In genomic region chr1:155061381-155062150, GRCh38 we compare ENCODE assay signal across 9 cellular contexts. TPM values are rescaled to one million over a fixed set of nuclear protein-coding genes. Genes with fewer than 3 reads are reported as not detected.
DNase-seq lines count a peak whose midpoint lies in the region; ATAC-seq, FAIRE-seq and TF ChIP-seq lines count a peak whose summit lies in the region.
"Had no signal": no experiment of that assay in that cellular context is flagged by ENCODE, and none has a peak within 500 bp of the region (broad histone marks: within the 10 kb centered on the region; RNA-seq: fewer than 3 reads in every experiment).

No MANE protein-coding gene starts in this region.

- H3K4me1 ChIP-seq in GM12878 (ENCODE audit: control insufficient read depth, insufficient read depth, low read length) (peaks cover 16% of the 10 kb centered on the region), iPS-20b (ENCODE audit: insufficient read depth, low read length) (peaks cover 9% of the 10 kb centered on the region; the same call in 1 of the 2 replicates)

- peak; percentile 99 to 100 (median 99); a peak in 5 of 6 replicates for TF ChIP-seq CTCF in GM12878 (IDR thresholded peaks at IDR 0.05 in 2 of 3, conservative IDR thresholded peaks at IDR 0.05 in 1 of 3; ENCODE audit: control insufficient read depth in 2 of 3, extremely low read depth in 1 of 3, insufficient read depth in 1 of 3, low read depth in 3 of 3, low read length in 3 of 3)

- no peaks in the 10 kb centered on the region for H3K79me2 ChIP-seq in GM12878 (ENCODE audit: control insufficient read depth, insufficient read depth, low read length)

- peak; percentile 45 for ATAC-seq in HG02885 (IDR thresholded peaks at IDR 0.05; ENCODE audit: poor library complexity, unreplicated experiment)
- peak; percentile 71 for ATAC-seq in GM12878
- no peak for ATAC-seq in GM21737 (IDR thresholded peaks at IDR 0.05; ENCODE audit: unreplicated experiment)

- H3K4me3 ChIP-seq in GM12878 = no peak overlapping the region; the same call in 1 of the 2 replicates
- peak overlapping the region; percentile 87; the same call in 1 of the 2 replicates for H3K4me3 ChIP-seq in iPS-20b (ENCODE audit: low read length)

- BruUV-seq in GM12878 (replicated peaks; lab: Mats Ljungman, UMichigan) = no TSS peak

- H3K36me3 ChIP-seq in GM12878 (ENCODE audit: control insufficient read depth in 2 of 2, insufficient read depth in 2 of 2, low read length in 1 of 2) (no peaks in the 10 kb centered on the region), iPS-20b (ENCODE audit: insufficient read depth, low read depth, low read length) (peaks cover 13% of the 10 kb centered on the region; the same call in 1 of the 2 replicates)

- H3K9me3 ChIP-seq in GM12878 (replicated peaks; ENCODE audit: control insufficient read depth, insufficient read depth, low read length) = no peaks in the 10 kb centered on the region
- no peaks in the 10 kb centered on the region for H3K9me3 ChIP-seq in iPS-20b (ENCODE audit: insufficient read depth, low read depth, low read length)

- H4K20me1 ChIP-seq in GM12878 (ENCODE audit: control insufficient read depth, insufficient read depth) = no peaks in the 10 kb centered on the region

- peak; percentile 99 for FAIRE-seq in GM12878 (lab: Jason Lieb, UNC)

- H3K9ac ChIP-seq in GM12878 (ENCODE audit: control insufficient read depth, insufficient read depth, low read length) (no peak overlapping the region), iPS-20b (ENCODE audit: low read depth, low read length) (no peak overlapping the region)

- no peak for TF ChIP-seq POLR2A in GM12878 (IDR thresholded peaks at IDR 0.05; ENCODE audit: low read depth, low read length)

- SMC1A ChIA-PET in GM12878 (lab: Charles Lee; ENCODE audit: uncharacterized antibody, unreplicated experiment) = interaction anchor here (0.6 to 3.5 kb wide), 22 partner anchors 8 to 502 kb away, joined by 3 to 15 read pairs (median 4); partner anchors contain the start of genes ADAM15, FLAD1 and PBXIP1

- TF ChIP-seq EP300 in GM12878 (IDR thresholded peaks at IDR 0.05; ENCODE audit: borderline replicate concordance in 1 of 2, control insufficient read depth in 1 of 2, low read depth in 2 of 2, low read length in 2 of 2) = no peak

- RAD21 ChIA-PET in GM12878 (lab: Charles Lee; ENCODE audit: unreplicated experiment) = interaction anchor here (0.5 to 2.7 kb wide), 20 partner anchors 10 to 581 kb away, joined by 3 to 22 read pairs (median 4); partner anchors contain the start of genes ADAM15, FLAD1, KRTCAP2 and PBXIP1

- H3K27me3 ChIP-seq in GM12878 (replicated peaks in 1 of 2; ENCODE audit: control insufficient read depth in 2 of 2, insufficient read depth in 2 of 2, low read length in 1 of 2) (no peaks in the 10 kb centered on the region), iPS-20b (ENCODE audit: insufficient read depth, low read length) (peaks cover 12% of the 10 kb centered on the region; the same call in 1 of the 2 replicates)

- POLR2A ChIA-PET in GM12878 (lab: Charles Lee) = interaction anchor here (0.7 to 1.3 kb wide), 3 partner anchors 13 to 125 kb away, joined by 3 read pairs; partner anchors contain the start of gene PMVK

- WGBS in GM12878 (ENCODE audit: insufficient coverage, insufficient replicate concordance, low lambda C conversion rate, missing lambda C conversion rate) = 21% methylated on average over 20 of the region's 21 CpGs

- DNase-seq in EH (ENCODE audit: low read depth) = peak; percentile 78
- DNase-seq in NCI-H2171 (lab: John Stamatoyannopoulos, UW) = peak; percentile 81
- DNase-seq in UCSD-AML1 (lab: John Stamatoyannopoulos, UW; ENCODE audit: unreplicated experiment) = peak; percentile 86
- peak; percentile 96 for DNase-seq in GM12878 (ENCODE audit: low read depth, low spot score)
- peak; percentile 97 for DNase-seq in stimulated activated CD4-positive, alpha-beta T cell treated with anti-CD3 and anti-CD28 coated beads, Interleukin-12 subunit alpha, Interleukin-12 subunit beta, amount 100 ng/mL, for 4 hours

- CTCF ChIA-PET in GM12878 (lab: Yijun Ruan, JAX) = interaction anchor here (0.5 to 15.5 kb wide), 52 partner anchors 9 to 582 kb away, joined by 3 to 195 read pairs (median 4); partner anchors contain the start of genes ADAM15, CKS1B, EFNA3 and FLAD1

- H3K27ac ChIP-seq in GM12878 (ENCODE audit: control insufficient read depth, insufficient read depth) (no peak overlapping the region), iPS-20b (ENCODE audit: low read length) (no peak overlapping the region)

- H3K4me2 ChIP-seq in GM12878 (ENCODE audit: control insufficient read depth, insufficient read depth) = peak overlapping the region; percentile 69

- H2AFZ ChIP-seq in GM12878 (ENCODE audit: control insufficient read depth, low read depth, low read length) = peak overlapping the region; percentile 79

- in situ Hi-C loops in GM12878 (cut with MboI) = loop anchor here (5.0 kb wide), 1 partner anchor 499 kb away; no protein-coding TSS in a partner anchor

- TF ChIP-seq RAD21 in GM12878 (IDR thresholded peaks at IDR 0.05; ENCODE audit: insufficient read depth, low read depth, low read length) = peak; percentile 95

- intact Hi-C loops in GM12878 (cut with micrococcal nuclease; ENCODE audit: unreplicated experiment) = loop anchor here (1.0 to 5.0 kb wide), 6 partner anchors 16 to 503 kb away; partner anchors contain the start of genes CKS1B, SHC1 and UBE2Q1

RNA-seq across cellular contexts. Expression of gene EFNA4, which starts 2.0 kb away (rescaled TPM):
- total RNA-seq in GM12878 (2013; cell fraction: nucleolus; rRNA removed) = 5.7 and 6.7 TPM in 2 replicates
- total RNA-seq in GM12878 (2014; rRNA removed) (8.7 and 14.1 TPM in 2 replicates), GM12878 (2014; rRNA removed; fragmentation: Illumina TruSeq; extraction: Trizol) (3.4 and 4.3 TPM in 2 replicates), GM12878 (2021) (5.3 and 6.3 TPM in 2 replicates)
- 1.9 TPM for polyA plus RNA-seq in GM12878 (2011; ENCODE audit: low read depth)
- polyA plus RNA-seq in GM12878 (2011; rRNA removed) (3.6 and 8.4 TPM in 2 replicates), GM12878 (2014; fragmentation: Illumina TruSeq; extraction: Trizol) (2.4 and 4.9 TPM in 2 replicates), GM12878 (2014; fragmentation: Nextera tagmentation; extraction: Ambion mirVana) (1 to 10 TPM in 1 of 2 experiments, under 1 TPM in 1; 0.52 to 1.3 TPM), GM12878 (2014; rRNA removed) (9.7 and 10.7 TPM in 2 replicates), GM12878 (2016; fragmentation: Nextera tagmentation; extraction: Ambion mirVana) (1 to 10 TPM; 3.4 to 4.7 TPM)
- polyA plus RNA-seq in GM12878 (2011; cell fraction: cytosol; rRNA removed) = 11.2 and 12.9 TPM in 2 replicates
- 6.6 and 8.8 TPM in 2 replicates for polyA plus RNA-seq in GM12878 (2011; cell fraction: nucleus; rRNA removed)
- polyA plus RNA-seq in GM12878 (2012) = 4.7 and 5.6 TPM in 2 replicates
- polyA minus RNA-seq in GM12878 (2011; rRNA and poly(A)+ RNA removed) = 4.8 and 12.7 TPM in 2 replicates
- 4.7 and 5.6 TPM in 2 replicates for polyA minus RNA-seq in GM12878 (2011; cell fraction: cytosol; rRNA and poly(A)+ RNA removed)
- polyA minus RNA-seq in GM12878 (2011; cell fraction: nucleus; rRNA and poly(A)+ RNA removed) = 3.1 and 4.1 TPM in 2 replicates

RNA-seq across cellular contexts. Expression of gene ADAM15, which starts 10.4 kb away (rescaled TPM):
- total RNA-seq in GM12878 (2013; cell fraction: nucleolus; rRNA removed) = 15.4 TPM in 2 replicates
- total RNA-seq in GM12878 (2014; rRNA removed) (21.7 and 28.9 TPM in 2 replicates), GM12878 (2014; rRNA removed; fragmentation: Illumina TruSeq; extraction: Trizol) (10.5 and 13.0 TPM in 2 replicates), GM12878 (2021) (30.0 and 38.8 TPM in 2 replicates)
- 2.3 TPM for polyA plus RNA-seq in GM12878 (2011; ENCODE audit: low read depth)
- polyA plus RNA-seq in GM12878 (2011; rRNA removed) (3.1 and 6.4 TPM in 2 replicates), GM12878 (2014; fragmentation: Illumina TruSeq; extraction: Trizol) (5.7 and 11.3 TPM in 2 replicates), GM12878 (2014; fragmentation: Nextera tagmentation; extraction: Ambion mirVana) (under 1 TPM; 0.29 to 0.79 TPM), GM12878 (2014; rRNA removed) (27.8 and 29.6 TPM in 2 replicates), GM12878 (2016; fragmentation: Nextera tagmentation; extraction: Ambion mirVana) (10 to 100 TPM; 16.4 to 18.7 TPM)
- 7.8 and 11.9 TPM in 2 replicates for polyA plus RNA-seq in GM12878 (2011; cell fraction: cytosol; rRNA removed)
- polyA plus RNA-seq in GM12878 (2011; cell fraction: nucleus; rRNA removed) = 45.5 TPM in 2 replicates
- 6.3 and 9.5 TPM in 2 replicates for polyA plus RNA-seq in GM12878 (2012)
- polyA minus RNA-seq in GM12878 (2011; rRNA and poly(A)+ RNA removed) = 8.7 and 12.4 TPM in 2 replicates
- polyA minus RNA-seq in GM12878 (2011; cell fraction: cytosol; rRNA and poly(A)+ RNA removed) = 12.2 and 13.4 TPM in 2 replicates
- polyA minus RNA-seq in GM12878 (2011; cell fraction: nucleus; rRNA and poly(A)+ RNA removed) = 9.4 and 17.5 TPM in 2 replicates

RNA-seq across cellular contexts. Expression of gene EFNA3, which starts 17.1 kb away (rescaled TPM):
- total RNA-seq in GM12878 (2013; cell fraction: nucleolus; rRNA removed) = 1.8 and 2.1 TPM in 2 replicates
- total RNA-seq in GM12878 (2014; rRNA removed) (1.1 and 1.3 TPM in 2 replicates), GM12878 (2014; rRNA removed; fragmentation: Illumina TruSeq; extraction: Trizol) (0.64 and 0.67 TPM in 2 replicates), GM12878 (2021) (1.2 and 1.5 TPM in 2 replicates)
- 2.6 TPM for polyA plus RNA-seq in GM12878 (2011; ENCODE audit: low read depth)
- polyA plus RNA-seq in GM12878 (2011; rRNA removed) (2.3 and 5.4 TPM in 2 replicates), GM12878 (2014; fragmentation: Illumina TruSeq; extraction: Trizol) (0.55 and 1.00 TPM in 2 replicates), GM12878 (2014; fragmentation: Nextera tagmentation; extraction: Ambion mirVana) (under 1 TPM; 0.08 to 0.26 TPM), GM12878 (2014; rRNA removed) (1.2 and 1.7 TPM in 2 replicates), GM12878 (2016; fragmentation: Nextera tagmentation; extraction: Ambion mirVana) (1 to 10 TPM in 1 of 2 experiments, under 1 TPM in 1; 0.81 to 1.1 TPM)
- polyA plus RNA-seq in GM12878 (2011; cell fraction: cytosol; rRNA removed) = 6.2 and 7.7 TPM in 2 replicates
- 5.1 and 10.8 TPM in 2 replicates for polyA plus RNA-seq in GM12878 (2011; cell fraction: nucleus; rRNA removed)
- 3.4 and 4.9 TPM in 2 replicates for polyA plus RNA-seq in GM12878 (2012)
- 1.8 and 3.9 TPM in 2 replicates for polyA minus RNA-seq in GM12878 (2011; rRNA and poly(A)+ RNA removed)
- 2.9 and 3.6 TPM in 2 replicates for polyA minus RNA-seq in GM12878 (2011; cell fraction: cytosol; rRNA and poly(A)+ RNA removed)
- 2.4 and 3.4 TPM in 2 replicates for polyA minus RNA-seq in GM12878 (2011; cell fraction: nucleus; rRNA and poly(A)+ RNA removed)

RNA-seq across cellular contexts. Expression of gene DCST1, which starts 27.9 kb away (rescaled TPM):
- total RNA-seq in GM12878 (2013; cell fraction: nucleolus; rRNA removed) = not detected in 2 replicates
- total RNA-seq in GM12878 (2014; rRNA removed) = not detected in 2 replicates
- total RNA-seq in GM12878 (2014; rRNA removed; fragmentation: Illumina TruSeq; extraction: Trizol) = not detected in 2 replicates
- not detected in 2 replicates for total RNA-seq in GM12878 (2021)
- polyA plus RNA-seq in GM12878 (2011; ENCODE audit: low read depth) = not detected
- polyA plus RNA-seq in GM12878 (2011; rRNA removed) = not detected in 2 replicates
- polyA plus RNA-seq in GM12878 (2011; cell fraction: cytosol; rRNA removed) = not detected in 2 replicates
- polyA plus RNA-seq in GM12878 (2011; cell fraction: nucleus; rRNA removed) = 0.24 TPM in 1 of 2 replicates, not detected in the other
- polyA plus RNA-seq in GM12878 (2012) = not detected in 2 replicates
- not detected in 2 replicates for polyA plus RNA-seq in GM12878 (2014; fragmentation: Illumina TruSeq; extraction: Trizol)
- polyA plus RNA-seq in GM12878 (2014; fragmentation: Nextera tagmentation; extraction: Ambion mirVana) = not detected
- not detected in 2 replicates for polyA plus RNA-seq in GM12878 (2014; rRNA removed)
- polyA plus RNA-seq in GM12878 (2016; fragmentation: Nextera tagmentation; extraction: Ambion mirVana) = not detected
- polyA minus RNA-seq in GM12878 (2011; rRNA and poly(A)+ RNA removed) = not detected in 2 replicates
- polyA minus RNA-seq in GM12878 (2011; cell fraction: cytosol; rRNA and poly(A)+ RNA removed) = not detected in 2 replicates
- not detected in 2 replicates for polyA minus RNA-seq in GM12878 (2011; cell fraction: nucleus; rRNA and poly(A)+ RNA removed)
- total RNA-seq: glomerular endothelial cell had no signal

RNA-seq across cellular contexts. Expression of gene DCST2, which starts 28.0 kb away (rescaled TPM):
- total RNA-seq in GM12878 (2013; cell fraction: nucleolus; rRNA removed) = 0.37 and 0.38 TPM in 2 replicates
- total RNA-seq in GM12878 (2014; rRNA removed) (not detected in 2 replicates), GM12878 (2014; rRNA removed; fragmentation: Illumina TruSeq; extraction: Trizol) (not detected in 2 replicates), GM12878 (2021) (0.36 TPM in 1 of 2 replicates, not detected in the other)
- not detected for polyA plus RNA-seq in GM12878 (2011; ENCODE audit: low read depth)
- polyA plus RNA-seq in GM12878 (2011; rRNA removed) (0.10 and 0.41 TPM in 2 replicates), GM12878 (2014; fragmentation: Illumina TruSeq; extraction: Trizol) (not detected in 2 replicates), GM12878 (2014; fragmentation: Nextera tagmentation; extraction: Ambion mirVana) (not detected), GM12878 (2014; rRNA removed) (0.11 and 0.33 TPM in 2 replicates), GM12878 (2016; fragmentation: Nextera tagmentation; extraction: Ambion mirVana) (not detected)
- polyA plus RNA-seq in GM12878 (2011; cell fraction: cytosol; rRNA removed) = 0.12 TPM in 2 replicates
- polyA plus RNA-seq in GM12878 (2011; cell fraction: nucleus; rRNA removed) = 3.2 and 4.1 TPM in 2 replicates
- 0.12 and 0.18 TPM in 2 replicates for polyA plus RNA-seq in GM12878 (2012)
- not detected in 2 replicates for polyA minus RNA-seq in GM12878 (2011; rRNA and poly(A)+ RNA removed)
- not detected in 2 replicates for polyA minus RNA-seq in GM12878 (2011; cell fraction: cytosol; rRNA and poly(A)+ RNA removed)
- 0.24 and 0.67 TPM in 2 replicates for polyA minus RNA-seq in GM12878 (2011; cell fraction: nucleus; rRNA and poly(A)+ RNA removed)
